ENCODE assay signal across 14 cellular contexts in genomic region chr12:116157845-116158267, GRCh38.
A peak's percentile ranks its signal among the peaks of the same experiment; 100 is the strongest.
DNase-seq lines count a peak whose midpoint lies in the region; ATAC-seq and TF ChIP-seq lines count a peak whose summit lies in the region.
"Had no signal": no experiment of that assay in that cellular context is flagged by ENCODE, and none has a peak within 500 bp of the region (broad histone marks: within the 10 kb centered on the region; RNA-seq: fewer than 3 reads in every experiment).

No MANE protein-coding gene starts in this region.

- H3K36me3 ChIP-seq in cardiac muscle cell: no peaks in the 10 kb centered on the region
- H3K36me3 ChIP-seq in suprapubic skin: no peaks in the 10 kb centered on the region

- WGBS in lower leg skin, 2 donors: 71 to 74% methylated on average over 5 of the region's 5 CpGs
- WGBS in suprapubic skin: 63% methylated on average over 5 of the region's 5 CpGs

- H3K27ac Mint-ChIP-seq in chondrocyte (ENCODE audit: unreplicated experiment): peak overlapping the region; percentile 84
- H3K27ac Mint-ChIP-seq: activated T-cell treated with anti-CD3 and anti-CD28 coated beads, Interleukin-2, amount 50 U/mL, for 72 hours had no signal

- H3K4me1 ChIP-seq in cardiac muscle cell (ENCODE audit: low read depth) (peaks cover 61% of the 10 kb centered on the region), suprapubic skin (peaks cover 46% of the 10 kb centered on the region)

- intact Hi-C loops in left ventricle myocardium superior (cut with micrococcal nuclease): no loop called here
- intact Hi-C loops in lower leg skin (cut with DNase I; ENCODE audit: low total_unique reads): no loop called here

- no peak for ATAC-seq in left ventricle myocardium superior
- ATAC-seq in GM18505 (IDR thresholded peaks at IDR 0.05; ENCODE audit: unreplicated experiment): no peak
- no peak for ATAC-seq in GM19455 (IDR thresholded peaks at IDR 0.05; ENCODE audit: unreplicated experiment)
- ATAC-seq: activated T-cell treated with anti-CD3 and anti-CD28 coated beads, Interleukin-2, amount 50 U/mL, for 72 hours; naive thymus-derived CD8-positive, alpha-beta T cell had no signal

- no peak overlapping the region for H3K4me3 Mint-ChIP-seq in chondrocyte (ENCODE audit: unreplicated experiment)
- H3K4me3 Mint-ChIP-seq: activated T-cell treated with anti-CD3 and anti-CD28 coated beads, Interleukin-2, amount 50 U/mL, for 72 hours had no signal

- H3K9me3 Mint-ChIP-seq in chondrocyte (ENCODE audit: low read depth): no peaks in the 10 kb centered on the region
- H3K9me3 Mint-ChIP-seq: activated T-cell treated with anti-CD3 and anti-CD28 coated beads, Interleukin-2, amount 50 U/mL, for 72 hours; naive thymus-derived CD8-positive, alpha-beta T cell had no signal

- H3K27me3 ChIP-seq in cardiac muscle cell: no peaks in the 10 kb centered on the region
- no peaks in the 10 kb centered on the region for H3K27me3 ChIP-seq in suprapubic skin

- TF ChIP-seq CTCF in cardiac muscle cell (IDR thresholded peaks at IDR 0.05; ENCODE audit: low read depth, low read length) (no peak), chondrocyte (IDR thresholded peaks at IDR 0.05) (no peak), lower leg skin (IDR thresholded peaks at IDR 0.05) (no peak), suprapubic skin (IDR thresholded peaks at IDR 0.05) (no peak)

- TF ChIP-seq EP300 in suprapubic skin (IDR thresholded peaks at IDR 0.05): no peak

- H3K27me3 Mint-ChIP-seq in chondrocyte (ENCODE audit: low read depth): no peaks in the 10 kb centered on the region
- H3K27me3 Mint-ChIP-seq: naive thymus-derived CD8-positive, alpha-beta T cell had no signal

- H3K4me3 ChIP-seq in cardiac muscle cell (no peak overlapping the region), lower leg skin (ENCODE audit: low read depth, poor library complexity, severe bottlenecking) (no peak overlapping the region), suprapubic skin (no peak overlapping the region)
- H3K4me3 ChIP-seq: lung had no signal

- H3K9me3 ChIP-seq in cardiac muscle cell (ENCODE audit: low read depth) (no peaks in the 10 kb centered on the region), suprapubic skin (no peaks in the 10 kb centered on the region)

- H3K36me3 Mint-ChIP-seq in chondrocyte (ENCODE audit: low read depth): no peaks in the 10 kb centered on the region
- H3K36me3 Mint-ChIP-seq: naive thymus-derived CD8-positive, alpha-beta T cell had no signal

- TF ChIP-seq POLR2A in GM18505 (IDR thresholded peaks at IDR 0.05; ENCODE audit: borderline replicate concordance, extremely low read depth, insufficient read depth, insufficient read length): no peak
- TF ChIP-seq POLR2A in lower leg skin (IDR thresholded peaks at IDR 0.05): no peak
- no peak for TF ChIP-seq POLR2A in suprapubic skin (IDR thresholded peaks at IDR 0.05)

- DNase-seq in cardiac muscle cell (ENCODE audit: low read depth in 1 of 2, low spot score in 1 of 2) (peak in 1 of 2 donors; percentile 19), left ventricle myocardium superior (no peak), NCI-H2196 (lab: John Stamatoyannopoulos, UW; ENCODE audit: unreplicated experiment) (peak; percentile 26), chondrocyte (ENCODE audit: low spot score) (no peak), lower leg skin (ENCODE audit: low spot score in 2 of 2) (no peak), suprapubic skin (ENCODE audit: low spot score in 2 of 2) (no peak)
- DNase-seq: activated T-cell treated with anti-CD3 and anti-CD28 coated beads, Interleukin-2, amount 50 U/mL, for 72 hours; Calu3; foreskin melanocyte; naive thymus-derived CD8-positive, alpha-beta T cell; NCI-H1092 treated with DMSO at 0.1 percent for 48 hours had no signal

- H3K4me1 Mint-ChIP-seq in chondrocyte (ENCODE audit: low read depth): peaks cover 81% of the 10 kb centered on the region

- peak overlapping the region; percentile 32 for H3K27ac ChIP-seq in cardiac muscle cell
- H3K27ac ChIP-seq in suprapubic skin: no peak overlapping the region
